In the genomic region with DNA sequence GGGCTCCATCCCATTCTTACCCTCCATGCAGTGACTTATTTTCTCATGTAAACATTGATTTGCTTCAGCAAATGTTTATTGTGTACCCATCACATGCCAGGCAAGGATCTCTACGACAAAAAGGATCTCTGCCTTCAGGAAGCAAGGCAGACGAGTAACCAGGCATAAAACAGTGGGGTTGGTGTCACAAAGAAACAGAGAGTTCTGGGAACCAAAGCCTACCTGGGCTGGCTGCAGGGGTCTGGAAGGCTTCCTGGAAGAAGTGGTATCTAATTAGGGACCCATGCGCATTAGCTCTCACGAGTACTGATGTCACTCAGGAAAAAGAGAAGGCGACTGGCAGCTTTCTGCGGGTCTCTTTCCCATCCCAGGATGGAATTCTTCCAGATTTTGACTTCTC, we compare ENCODE assay signal across 24 cellular contexts. TPM values are rescaled to one million over a fixed set of nuclear protein-coding genes. Genes with fewer than 3 reads are reported as not detected.
DNase-seq lines count a peak whose midpoint lies in the region; ATAC-seq and TF ChIP-seq lines count a peak whose summit lies in the region.
"Had no signal": no experiment of that assay in that cellular context is flagged by ENCODE, and none has a peak within 500 bp of the region (broad histone marks: within the 10 kb centered on the region; RNA-seq: fewer than 3 reads in every experiment).

No MANE protein-coding gene starts in this region.

- peak; percentile 32 for DNase-seq in DMS53 (lab: John Stamatoyannopoulos, UW)
- no peak for DNase-seq in DMS53 treated with DMSO at 0.1 percent for 48 hours (lab: John Stamatoyannopoulos, UW; ENCODE audit: unreplicated experiment)
- no peak for DNase-seq in WTC11 (ENCODE audit: low spot score)
- no peak for DNase-seq in NOMO-1 treated with dmso at 0.1 percent for 144 hours (lab: John Stamatoyannopoulos, UW; ENCODE audit: unreplicated experiment)
- DNase-seq in OCI-M1 (lab: John Stamatoyannopoulos, UW): no peak
- DNase-seq in activated CD8-positive, alpha-beta memory T cell treated with anti-CD3 and anti-CD28 coated beads, Interleukin-2, amount 10 ng/mL, durations not matched to agents 7 days and 5 days: no peak
- DNase-seq: activated gamma-delta T cell; amygdala; C1 segment of cervical spinal cord; foreskin melanocyte; natural killer cell; NK-92 treated with Interleukin-12 subunit alpha and Interleukin-12 subunit beta, amount 100 ng/mL, for 24 hours; psoas muscle; SHP77 treated with DMSO at 0.1 percent for 48 hours; spleen had no signal

- H3K27me3 Mint-ChIP-seq in WTC11 (ENCODE audit: low read depth): no peaks in the 10 kb centered on the region
- H3K27me3 Mint-ChIP-seq in activated CD8-positive, alpha-beta memory T cell treated with anti-CD3 and anti-CD28 coated beads, Interleukin-2, amount 10 ng/mL, durations not matched to agents 7 days and 5 days: peaks cover 12% of the 10 kb centered on the region

- H3K9me3 Mint-ChIP-seq in WTC11: no peaks in the 10 kb centered on the region
- no peaks in the 10 kb centered on the region for H3K9me3 Mint-ChIP-seq in activated CD8-positive, alpha-beta memory T cell treated with anti-CD3 and anti-CD28 coated beads, Interleukin-2, amount 10 ng/mL, durations not matched to agents 7 days and 5 days (ENCODE audit: low read depth)
- H3K9me3 Mint-ChIP-seq: natural killer cell had no signal

- TF ChIP-seq CTCF in WTC11 (IDR thresholded peaks at IDR 0.05): no peak

- CTCF ChIA-PET in WTC11 (lab: Charles Lee): interaction anchor here (0.8 to 2.7 kb wide), 4 partner anchors 10 to 31 kb away, joined by 3 to 13 read pairs (median 3); no protein-coding TSS in a partner anchor
- CTCF ChIA-PET in activated CD8-positive, alpha-beta memory T cell treated with anti-CD3 and anti-CD28 coated beads, Interleukin-2, amount 10 ng/mL, durations not matched to agents 7 days and 5 days (lab: Charles Lee): interaction anchor here (1.6 kb wide), 1 partner anchor 17 kb away, joined by 4 read pairs; no protein-coding TSS in a partner anchor

- H3K4me1 ChIP-seq in iPS-18a (ENCODE audit: control insufficient read depth, low read depth, low read length) (peaks cover 18% of the 10 kb centered on the region), skeletal muscle tissue (ENCODE audit: control insufficient read depth in 3 of 3, insufficient read depth in 3 of 3, low read length in 3 of 3) (peaks cover 20 to 28% (median 28%) of the 10 kb centered on the region in 3 donors)

- H3K4me3 Mint-ChIP-seq in WTC11: peak overlapping the region; percentile 32; the same call in 1 of the 2 replicates
- no peak overlapping the region for H3K4me3 Mint-ChIP-seq in activated CD8-positive, alpha-beta memory T cell treated with anti-CD3 and anti-CD28 coated beads, Interleukin-2, amount 10 ng/mL, durations not matched to agents 7 days and 5 days
- H3K4me3 Mint-ChIP-seq: natural killer cell had no signal

- H3K9ac ChIP-seq in iPS-18a (ENCODE audit: low read length) (no peak overlapping the region), skeletal muscle tissue (ENCODE audit: low read depth in 1 of 3, low read length in 3 of 3) (peak overlapping the region in 1 of 3 donors; percentile 54)
- H3K9ac ChIP-seq: KMS-11 had no signal

- ATAC-seq in WTC11: peak; percentile 9; the same call in 1 of the 2 replicates
- no peak for ATAC-seq in activated CD8-positive, alpha-beta memory T cell treated with anti-CD3 and anti-CD28 coated beads, Interleukin-2, amount 10 ng/mL, durations not matched to agents 7 days and 5 days
- ATAC-seq: natural killer cell had no signal

- H3K27me3 ChIP-seq in iPS-18a (ENCODE audit: control insufficient read depth, insufficient read depth, low read length): no peaks in the 10 kb centered on the region
- H3K27me3 ChIP-seq in skeletal muscle tissue (ENCODE audit: control insufficient read depth in 3 of 3, insufficient read depth in 3 of 3, low read length in 3 of 3): no peaks in the 10 kb centered on the region
- H3K27me3 ChIP-seq: tibial nerve had no signal

- H3K27ac ChIP-seq in iPS-18a (ENCODE audit: low read length) (no peak overlapping the region), skeletal muscle tissue (ENCODE audit: low read depth, low read length) (no peak overlapping the region)
- H3K27ac ChIP-seq: HL-60, KMS-11, psoas muscle, spleen had no signal

- H3K27ac Mint-ChIP-seq in WTC11: peak overlapping the region; percentile 91
- no peak overlapping the region for H3K27ac Mint-ChIP-seq in activated CD8-positive, alpha-beta memory T cell treated with anti-CD3 and anti-CD28 coated beads, Interleukin-2, amount 10 ng/mL, durations not matched to agents 7 days and 5 days
- H3K27ac Mint-ChIP-seq: natural killer cell had no signal

- POLR2A ChIA-PET in WTC11 (lab: Charles Lee): interaction anchor here (0.8 kb wide), 1 partner anchor 16 kb away, joined by 3 read pairs; no protein-coding TSS in a partner anchor

- H3K4me3 ChIP-seq in iPS-18a (ENCODE audit: low read length): peak overlapping the region; percentile 39
- H3K4me3 ChIP-seq in skeletal muscle tissue (ENCODE audit: low read length in 3 of 3): peak overlapping the region in 2 of 3 donors; percentile 5 to 31
- H3K4me3 ChIP-seq: lung, psoas muscle, spleen, tibial nerve had no signal

- H3K9me3 ChIP-seq in iPS-18a (ENCODE audit: control insufficient read depth, low read depth, low read length): no peaks in the 10 kb centered on the region
- no peaks in the 10 kb centered on the region for H3K9me3 ChIP-seq in skeletal muscle tissue (ENCODE audit: control insufficient read depth in 3 of 3, low read length in 3 of 3)
- H3K9me3 ChIP-seq: psoas muscle, spleen, tibial nerve had no signal

- no peaks in the 10 kb centered on the region for H3K36me3 ChIP-seq in iPS-18a (ENCODE audit: control insufficient read depth, low read depth, low read length)
- no peaks in the 10 kb centered on the region for H3K36me3 ChIP-seq in skeletal muscle tissue (ENCODE audit: control insufficient read depth in 3 of 3, insufficient read depth in 3 of 3, low read length in 3 of 3)
- H3K36me3 ChIP-seq: spleen, tibial nerve had no signal

- peaks cover 44% of the 10 kb centered on the region for H3K4me1 Mint-ChIP-seq in WTC11
- H3K4me1 Mint-ChIP-seq in activated CD8-positive, alpha-beta memory T cell treated with anti-CD3 and anti-CD28 coated beads, Interleukin-2, amount 10 ng/mL, durations not matched to agents 7 days and 5 days: peaks cover 44% of the 10 kb centered on the region

- H3K36me3 Mint-ChIP-seq in WTC11: no peaks in the 10 kb centered on the region
- peaks cover 8% of the 10 kb centered on the region for H3K36me3 Mint-ChIP-seq in activated CD8-positive, alpha-beta memory T cell treated with anti-CD3 and anti-CD28 coated beads, Interleukin-2, amount 10 ng/mL, durations not matched to agents 7 days and 5 days
- H3K36me3 Mint-ChIP-seq: natural killer cell had no signal

TF ChIP-seq in WTC11, 78 proteins besides CTCF, POLR2A, EP300 and RAD21 (continues in another document):
- TF ChIP-seq AFF4 (CRISPR knock-in tag; IDR thresholded peaks at IDR 0.05; ENCODE audit: borderline replicate concordance) (no peak), MXD4 (CRISPR knock-in tag; IDR thresholded peaks at IDR 0.05; ENCODE audit: borderline replicate concordance) (no peak)

RNA-seq across cellular contexts. Expression of gene KIAA1671, which starts 44.5 kb away (rescaled TPM):
- 22.0 to 26.0 TPM (median 24.0 TPM) in 3 replicates for total RNA-seq in WTC11 (2021)
- 11.5 TPM for total RNA-seq in skeletal muscle tissue
- total RNA-seq in activated CD8-positive, alpha-beta memory T cell treated with anti-CD3 and anti-CD28 coated beads, Interleukin-2, amount 10 ng/mL, durations not matched to agents 7 days and 5 days: 10 to 100 TPM; 11.4 to 20.1 TPM

RNA-seq across cellular contexts. Expression of gene LHFPL7, which starts 50.5 kb away (rescaled TPM):
- total RNA-seq in WTC11 (2021) (not detected in 3 replicates), skeletal muscle tissue (not detected)
- not detected for total RNA-seq in activated CD8-positive, alpha-beta memory T cell treated with anti-CD3 and anti-CD28 coated beads, Interleukin-2, amount 10 ng/mL, durations not matched to agents 7 days and 5 days
- total RNA-seq: A172; endothelial cell of umbilical vein; lung; natural killer cell; psoas muscle; spleen; T-helper 2 cell treated with Interferon-gamma antibody and Interleukin-4, amounts not matched to agents 100 ng/mL and 5 ng/mL, for 36 hours; tibial nerve had no signal
